Comparison of ENCODE assay signal across 8 cellular contexts in the genomic region with DNA sequence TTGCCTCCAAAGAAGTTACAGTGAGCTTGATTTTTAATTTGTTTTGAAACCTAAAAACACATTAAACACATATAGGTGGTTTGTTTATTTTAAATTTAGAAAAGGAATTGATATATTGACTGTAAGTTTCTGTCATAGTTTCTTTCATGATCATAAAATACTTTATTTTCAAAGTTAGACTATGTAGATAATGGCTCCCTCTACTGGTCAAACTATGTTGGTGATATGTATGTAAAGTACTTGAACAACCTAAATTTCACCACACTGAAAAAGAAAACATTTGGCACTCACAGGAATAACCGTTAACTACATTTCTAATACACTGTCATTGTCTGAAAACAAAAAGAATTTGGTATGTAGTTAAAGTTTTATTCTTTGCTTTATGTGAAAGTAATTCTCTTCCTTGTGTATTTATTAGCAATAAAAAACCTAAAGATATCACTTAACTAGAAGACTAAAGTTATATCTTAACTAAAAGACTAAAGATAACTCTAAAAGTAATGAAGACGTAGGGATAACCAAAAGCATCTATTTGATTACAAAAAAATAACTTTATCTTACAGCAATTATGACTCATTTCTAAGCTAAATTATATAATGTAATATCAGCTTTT.
DNase-seq lines count a peak whose midpoint lies in the region; ATAC-seq and TF ChIP-seq lines count a peak whose summit lies in the region.

No MANE protein-coding gene starts in this region.

- intact Hi-C loops in transverse colon (cut with DNase I; ENCODE audit: low total_unique reads) = no loop called here
- intact Hi-C loops in activated CD4-positive, alpha-beta memory T cell treated with anti-CD3 and anti-CD28 coated beads for 36 hours (cut with micrococcal nuclease) = no loop called here

- TF ChIP-seq EP300 in SK-N-SH (IDR thresholded peaks at IDR 0.05; ENCODE audit: borderline replicate concordance in 1 of 2, low read depth in 1 of 2, low read length in 1 of 2) = no peak
- TF ChIP-seq EP300 in transverse colon (IDR thresholded peaks at IDR 0.05; ENCODE audit: low read depth) = no peak

- H3K36me3 ChIP-seq in SK-N-SH (replicated peaks in 1 of 2; ENCODE audit: control insufficient read depth in 1 of 2, insufficient read depth in 2 of 2, low read length in 1 of 2) = no peaks in the 10 kb centered on the region
- H3K36me3 ChIP-seq in transverse colon = no peaks in the 10 kb centered on the region

- no peaks in the 10 kb centered on the region for H4K20me1 ChIP-seq in SK-N-SH (ENCODE audit: insufficient read depth)

- H3K9ac ChIP-seq in SK-N-SH = no peak overlapping the region

- no peak for TF ChIP-seq POLR2A in transverse colon (IDR thresholded peaks at IDR 0.05)

- H3F3A ChIP-seq in SK-N-SH (replicated peaks; ENCODE audit: insufficient read depth) = no peaks in the 10 kb centered on the region

- no peaks in the 10 kb centered on the region for H3K4me1 Mint-ChIP-seq in activated CD4-positive, alpha-beta memory T cell treated with anti-CD3 and anti-CD28 coated beads for 36 hours (ENCODE audit: low read depth)

- DNase-seq in AG10803 (ENCODE audit: low read depth) (peak; percentile 46), LNCaP clone FGC (ENCODE audit: low read depth) (peak; percentile 34), SK-N-SH (peak; percentile 16), foreskin melanocyte (peak; percentile 11), transverse colon (no peak)
- DNase-seq in activated CD4-positive, alpha-beta memory T cell treated with anti-CD3 and anti-CD28 coated beads for 36 hours = no peak

- H3K27ac Mint-ChIP-seq in activated CD4-positive, alpha-beta memory T cell treated with anti-CD3 and anti-CD28 coated beads for 36 hours = no peak overlapping the region

- no peak overlapping the region for H2AFZ ChIP-seq in SK-N-SH (ENCODE audit: low read depth)

- TF ChIP-seq RAD21 in SK-N-SH (IDR thresholded peaks at IDR 0.05; ENCODE audit: low read length) = peak; percentile 56

- CTCF ChIA-PET in SK-N-SH (lab: Yijun Ruan, JAX) = interaction anchor here (0.7 to 1.6 kb wide), 10 partner anchors 8 to 1201 kb away, joined by 3 to 5 read pairs (median 4); no protein-coding TSS in a partner anchor
- CTCF ChIA-PET in activated CD4-positive, alpha-beta memory T cell treated with anti-CD3 and anti-CD28 coated beads for 36 hours (lab: Charles Lee) = interaction anchor here (1.2 kb wide), 1 partner anchor 10 kb away, joined by 3 read pairs; no protein-coding TSS in a partner anchor

- H3K4me2 ChIP-seq in SK-N-SH = no peak overlapping the region

- H3K4me3 ChIP-seq in AG10803 (ENCODE audit: low read length) (no peak overlapping the region), LNCaP clone FGC (ENCODE audit: low read depth, low read length) (no peak overlapping the region), SK-N-SH (ENCODE audit: low read depth in 2 of 2, low read length in 1 of 2) (peak overlapping the region in 1 of 2 experiments; percentile 16; a peak in 1 of 4 replicates), transverse colon (no peak overlapping the region)

- H3K9me3 Mint-ChIP-seq in activated CD4-positive, alpha-beta memory T cell treated with anti-CD3 and anti-CD28 coated beads for 36 hours = peaks cover 3% of the 10 kb centered on the region

- no peaks in the 10 kb centered on the region for H3K9me2 ChIP-seq in SK-N-SH

- POLR2A ChIA-PET in SK-N-SH (lab: Yijun Ruan, JAX) = no interaction called here
- POLR2A ChIA-PET in activated CD4-positive, alpha-beta memory T cell treated with anti-CD3 and anti-CD28 coated beads for 36 hours (lab: Charles Lee) = no interaction called here

- H3K9me3 ChIP-seq in SK-N-SH (no peaks in the 10 kb centered on the region), transverse colon (no peaks in the 10 kb centered on the region)

- H3K4me1 ChIP-seq in SK-N-SH (ENCODE audit: control insufficient read depth in 1 of 2, insufficient read depth in 2 of 2, low read depth in 1 of 2, low read length in 1 of 2) (no peaks in the 10 kb centered on the region), transverse colon (no peaks in the 10 kb centered on the region)

- no peaks in the 10 kb centered on the region for H3K36me3 Mint-ChIP-seq in activated CD4-positive, alpha-beta memory T cell treated with anti-CD3 and anti-CD28 coated beads for 36 hours

- in situ Hi-C loops in transverse colon (cut with MboI; ENCODE audit: low pct_ligation_motif_present in 1 of 4, low pct_unique_long_range_greater_than_20kb in 1 of 4, low sequenced_read_pairs in 3 of 4) = no loop called here

- no peaks in the 10 kb centered on the region for H3K79me2 ChIP-seq in SK-N-SH (ENCODE audit: insufficient read depth)

- ATAC-seq in GM19035 (IDR thresholded peaks at IDR 0.05; ENCODE audit: unreplicated experiment) = peak; percentile 64
- no peak for ATAC-seq in HG03196 (IDR thresholded peaks at IDR 0.05; ENCODE audit: unreplicated experiment)

- no peaks in the 10 kb centered on the region for H3K27me3 ChIP-seq in SK-N-SH (ENCODE audit: insufficient read depth)
- no peaks in the 10 kb centered on the region for H3K27me3 ChIP-seq in transverse colon

- no peaks in the 10 kb centered on the region for H3K27me3 Mint-ChIP-seq in activated CD4-positive, alpha-beta memory T cell treated with anti-CD3 and anti-CD28 coated beads for 36 hours

- no peak overlapping the region for H3K27ac ChIP-seq in SK-N-SH (ENCODE audit: low read depth in 2 of 2, low read length in 1 of 2)
- no peak overlapping the region for H3K27ac ChIP-seq in transverse colon

- WGBS in SK-N-SH (ENCODE audit: low lambda C conversion rate) = 1% methylated on average over 2 of the region's 2 CpGs
- WGBS in transverse colon (ENCODE audit: low coverage in 1 of 2), 2 donors = 18 to 23% methylated on average over 2 of the region's 2 CpGs

- TF ChIP-seq CTCF in AG10803 (conservative IDR thresholded peaks at IDR 0.05; ENCODE audit: low read length) = peak; percentile 75
- peak; percentile 61 for TF ChIP-seq CTCF in LNCaP clone FGC (IDR thresholded peaks at IDR 0.05; ENCODE audit: control insufficient read depth, extremely low read depth, insufficient read depth)
- TF ChIP-seq CTCF in SK-N-SH (IDR thresholded peaks at IDR 0.05) = peak; percentile 88
- TF ChIP-seq CTCF in transverse colon (IDR thresholded peaks at IDR 0.05) = peak in 4 of 5 experiments; percentile 22 to 59 (median 51)

- no peak overlapping the region for H3K4me3 Mint-ChIP-seq in activated CD4-positive, alpha-beta memory T cell treated with anti-CD3 and anti-CD28 coated beads for 36 hours

TF ChIP-seq in SK-N-SH, 30 proteins besides CTCF, POLR2A, EP300 and RAD21 (continues in another document):
- TF ChIP-seq MEF2A (IDR thresholded peaks at IDR 0.05; ENCODE audit: borderline replicate concordance, low read depth) (no peak), FOXJ3 (CRISPR knock-in tag; IDR thresholded peaks at IDR 0.05) (no peak), REST (IDR thresholded peaks at IDR 0.05; ENCODE audit: low read depth, low read length) (no peak), SIN3A (IDR thresholded peaks at IDR 0.05; ENCODE audit: borderline replicate concordance, low read depth, low read length) (no peak), TEAD4 (IDR thresholded peaks at IDR 0.05; ENCODE audit: borderline replicate concordance, insufficient read depth) (no peak), TCF12 (IDR thresholded peaks at IDR 0.05) (no peak), RFX5 (IDR thresholded peaks at IDR 0.05; ENCODE audit: low read length) (no peak), NRF1 (IDR thresholded peaks at IDR 0.05; ENCODE audit: low read depth, low read length) (no peak), MXI1 (IDR thresholded peaks at IDR 0.05; ENCODE audit: low read depth, low read length) (no peak), GABPA (IDR thresholded peaks at IDR 0.05; ENCODE audit: low read depth) (no peak), SMC3 (IDR thresholded peaks at IDR 0.05; ENCODE audit: low read depth, low read length) (no peak), RCOR1 (IDR thresholded peaks at IDR 0.05; ENCODE audit: low read length) (no peak), EZH2phosphoT487 (IDR thresholded peaks at IDR 0.05; ENCODE audit: borderline replicate concordance, low read depth) (no peak), FOSL2 (IDR thresholded peaks at IDR 0.05; ENCODE audit: borderline replicate concordance, low read depth) (no peak), FOXM1 (IDR thresholded peaks at IDR 0.05; ENCODE audit: low read depth) (no peak), POLR2AphosphoS5 (IDR thresholded peaks at IDR 0.05; ENCODE audit: low read depth, low read length) (no peak)
- TF ChIP-seq, protein P1, sequence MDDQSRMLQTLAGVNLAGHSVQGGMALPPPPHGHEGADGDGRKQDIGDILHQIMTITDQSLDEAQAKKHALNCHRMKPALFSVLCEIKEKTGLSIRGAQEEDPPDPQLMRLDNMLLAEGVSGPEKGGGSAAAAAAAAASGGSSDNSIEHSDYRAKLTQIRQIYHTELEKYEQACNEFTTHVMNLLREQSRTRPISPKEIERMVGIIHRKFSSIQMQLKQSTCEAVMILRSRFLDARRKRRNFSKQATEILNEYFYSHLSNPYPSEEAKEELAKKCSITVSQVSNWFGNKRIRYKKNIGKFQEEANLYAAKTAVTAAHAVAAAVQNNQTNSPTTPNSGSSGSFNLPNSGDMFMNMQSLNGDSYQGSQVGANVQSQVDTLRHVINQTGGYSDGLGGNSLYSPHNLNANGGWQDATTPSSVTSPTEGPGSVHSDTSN (IDR thresholded peaks at IDR 0.05) = no peak

Comparison
In these comparisons a context has a peak if more than half of its experiments do, and no peak if none do; other contexts are left out.
1. DNase-seq: peak in AG10803 (single experiment), LNCaP clone FGC (single experiment), SK-N-SH (single experiment) and foreskin melanocyte (single experiment); none in transverse colon (single experiment) and activated CD4-positive, alpha-beta memory T cell treated with anti-CD3 and anti-CD28 coated beads for 36 hours (single experiment).
2. Peak in every context shown above with its lines, with median percentiles within 50 percentile points of each other: CTCF ChIP-seq.